In genomic region chr11:46294365-46295309, GRCh38 we compare ENCODE assay signal across 9 cellular contexts. TPM values are rescaled to one million over a fixed set of nuclear protein-coding genes. Genes with fewer than 3 reads are reported as not detected.
DNase-seq lines count a peak whose midpoint lies in the region; ATAC-seq, FAIRE-seq and TF ChIP-seq lines count a peak whose summit lies in the region.
"Had no signal": no experiment of that assay in that cellular context is flagged by ENCODE, and none has a peak within 500 bp of the region (broad histone marks: within the 10 kb centered on the region; RNA-seq: fewer than 3 reads in every experiment).

No MANE protein-coding gene starts in this region.

- no peaks in the 10 kb centered on the region for H3K79me2 ChIP-seq in GM12878 (ENCODE audit: control insufficient read depth, insufficient read depth, low read length)

- intact Hi-C loops in cardiac septum (cut with DNase I), result no loop called here
- intact Hi-C loops in GM12878 (cut with micrococcal nuclease; ENCODE audit: unreplicated experiment), result no loop called here
- intact Hi-C loops in left lung (cut with DNase I), result no loop called here

- no peak for FAIRE-seq in GM12878 (lab: Jason Lieb, UNC)
- no peak for FAIRE-seq in urothelium cell line (lab: Jason Lieb, UNC)

- TF ChIP-seq POLR2A in GM12878 (IDR thresholded peaks at IDR 0.05; ENCODE audit: low read depth, low read length), result no peak
- no peak for TF ChIP-seq POLR2A in erythroblast (IDR thresholded peaks at IDR 0.05; ENCODE audit: low read length)

- no peaks in the 10 kb centered on the region for H3K27me3 ChIP-seq in cardiac muscle cell
- H3K27me3 ChIP-seq in GM12878 (replicated peaks in 1 of 2; ENCODE audit: control insufficient read depth in 2 of 2, insufficient read depth in 2 of 2, low read length in 1 of 2), result no peaks in the 10 kb centered on the region; a peak in 2 of 4 replicates
- H3K27me3 ChIP-seq in left lung, result peaks cover 0 to 33% of the 10 kb centered on the region in 2 donors

- peak overlapping the region; percentile 28 for H3K4me3 ChIP-seq in cardiac muscle cell
- peak overlapping the region; percentile 54; the same call in 1 of the 2 replicates for H3K4me3 ChIP-seq in GM12878
- H3K4me3 ChIP-seq in left lung, result peak overlapping the region; percentile 40 to 48

- 65% methylated on average over 22 of the region's 24 CpGs for WGBS in GM12878 (ENCODE audit: insufficient coverage, insufficient replicate concordance, low lambda C conversion rate, missing lambda C conversion rate)

- DNase-seq in cardiac muscle cell (ENCODE audit: low read depth in 1 of 2, low spot score in 1 of 2) (peak; percentile 59 to 88), cardiac septum (ENCODE audit: low spot score) (no peak), GM12878 (ENCODE audit: low read depth, low spot score) (no peak), left lung (peak; percentile 67 to 75), urothelium cell line (ENCODE audit: low spot score) (peak; percentile 68), erythroblast (lab: John Stamatoyannopoulos, UW) (no peak)

- H4K20me1 ChIP-seq in GM12878 (ENCODE audit: control insufficient read depth, insufficient read depth), result no peaks in the 10 kb centered on the region

- H3K27ac ChIP-seq in cardiac muscle cell, result peak overlapping the region; percentile 72
- no peak overlapping the region for H3K27ac ChIP-seq in GM12878 (ENCODE audit: control insufficient read depth, insufficient read depth)
- peak overlapping the region; percentile 11 to 56 for H3K27ac ChIP-seq in left lung
- H3K27ac ChIP-seq: epithelial cell of prostate had no signal

- SMC1A ChIA-PET in GM12878 (lab: Charles Lee; ENCODE audit: uncharacterized antibody, unreplicated experiment), result interaction anchor here (1.2 kb wide), 1 partner anchor 8 kb away, joined by 3 read pairs; no protein-coding TSS in a partner anchor

- BruUV-seq in GM12878 (replicated peaks; lab: Mats Ljungman, UMichigan), result no TSS peak

- RAD21 ChIA-PET in GM12878 (lab: Charles Lee; ENCODE audit: unreplicated experiment), result interaction anchor here (1.0 to 3.1 kb wide), 3 partner anchors 14 to 51 kb away, joined by 4 to 15 read pairs (median 4); no protein-coding TSS in a partner anchor

- in situ Hi-C loops in GM12878 (cut with MboI), result no loop called here

- H2AFZ ChIP-seq in GM12878 (ENCODE audit: control insufficient read depth, low read depth, low read length), result no peak overlapping the region

- H3K4me2 ChIP-seq in GM12878 (ENCODE audit: control insufficient read depth, insufficient read depth), result peak overlapping the region; percentile 66

- no peak for ATAC-seq in GM12878
- ATAC-seq in left lung, result peak; percentile 57
- no peak for ATAC-seq in HG03565 (IDR thresholded peaks at IDR 0.05; ENCODE audit: unreplicated experiment)
- no peak for ATAC-seq in activated CD4-positive, CD25-positive, alpha-beta regulatory T cell treated with anti-CD3 and anti-CD28 coated beads, Interleukin-2, amount 50 U/mL, for 24 hours

- TF ChIP-seq CTCF in cardiac muscle cell (IDR thresholded peaks at IDR 0.05; ENCODE audit: low read depth, low read length) (no peak), GM12878 (IDR thresholded peaks at IDR 0.05 in 2 of 3, conservative IDR thresholded peaks at IDR 0.05 in 1 of 3; ENCODE audit: control insufficient read depth in 2 of 3, extremely low read depth in 1 of 3, insufficient read depth in 1 of 3, low read depth in 3 of 3, low read length in 3 of 3) (no peak), left lung (IDR thresholded peaks at IDR 0.05) (no peak)

- H3K4me1 ChIP-seq in cardiac muscle cell (ENCODE audit: low read depth) (peaks cover 34% of the 10 kb centered on the region), GM12878 (ENCODE audit: control insufficient read depth, insufficient read depth, low read length) (peaks cover 14% of the 10 kb centered on the region), left lung (peaks cover 52 to 62% of the 10 kb centered on the region in 2 donors)

- no peaks in the 10 kb centered on the region for H3K36me3 ChIP-seq in cardiac muscle cell
- no peaks in the 10 kb centered on the region for H3K36me3 ChIP-seq in GM12878 (ENCODE audit: control insufficient read depth in 2 of 2, insufficient read depth in 2 of 2, low read length in 1 of 2)
- H3K36me3 ChIP-seq in left lung, result no peaks in the 10 kb centered on the region

- no peak for TF ChIP-seq RAD21 in GM12878 (IDR thresholded peaks at IDR 0.05; ENCODE audit: insufficient read depth, low read depth, low read length)

- H3K9ac ChIP-seq in GM12878 (ENCODE audit: control insufficient read depth, insufficient read depth, low read length), result no peak overlapping the region

- POLR2A ChIA-PET in GM12878 (lab: Charles Lee), result no interaction called here

- TF ChIP-seq EP300 in GM12878 (IDR thresholded peaks at IDR 0.05; ENCODE audit: borderline replicate concordance in 1 of 2, control insufficient read depth in 1 of 2, low read depth in 2 of 2, low read length in 2 of 2), result no peak

- H3K9me3 ChIP-seq in cardiac muscle cell (ENCODE audit: low read depth), result no peaks in the 10 kb centered on the region
- H3K9me3 ChIP-seq in GM12878 (replicated peaks; ENCODE audit: control insufficient read depth, insufficient read depth, low read length), result no peaks in the 10 kb centered on the region
- no peaks in the 10 kb centered on the region for H3K9me3 ChIP-seq in left lung

- CTCF ChIA-PET in GM12878 (lab: Yijun Ruan, JAX), result interaction anchor here (0.7 to 2.4 kb wide), 6 partner anchors 13 to 55 kb away, joined by 3 to 9 read pairs (median 4); partner anchors contain the start of gene CREB3L1

TF ChIP-seq in GM12878, 131 proteins besides CTCF, POLR2A, EP300 and RAD21:
- TF ChIP-seq POU2F2 (IDR thresholded peaks at IDR 0.05; ENCODE audit: borderline replicate concordance, low read depth, low read length) (no peak), ZBTB33 (IDR thresholded peaks at IDR 0.05) (no peak)

RNA-seq across cellular contexts. Expression of gene CREB3L1, which starts 17.2 kb away (rescaled TPM):
- total RNA-seq in cardiac muscle cell (3.8 and 4.3 TPM in 2 replicates), cardiac septum (8.6 TPM), GM12878 (2014; rRNA removed) (0.11 and 1.2 TPM in 2 replicates), GM12878 (2014; rRNA removed; fragmentation: Illumina TruSeq; extraction: Trizol) (0.04 TPM in 1 of 2 replicates, not detected in the other), GM12878 (2021) (1.0 and 1.4 TPM in 2 replicates), left lung (10 to 100 TPM; 40.5 to 59.3 TPM)
- polyA plus RNA-seq in cardiac muscle cell (11.7 and 14.1 TPM in 2 replicates), GM12878 (2011; rRNA removed) (0.18 and 0.26 TPM in 2 replicates), GM12878 (2014; fragmentation: Illumina TruSeq; extraction: Trizol) (0.25 and 0.28 TPM in 2 replicates), GM12878 (2014; fragmentation: Nextera tagmentation; extraction: Ambion mirVana) (under 1 TPM; 0.03 to 0.13 TPM), GM12878 (2014; rRNA removed) (0.20 and 0.28 TPM in 2 replicates), GM12878 (2016; fragmentation: Nextera tagmentation; extraction: Ambion mirVana) (under 1 TPM; 0.24 to 0.27 TPM)
- total RNA-seq in GM12878 (2013; cell fraction: nucleolus; rRNA removed), result 3.5 and 4.3 TPM in 2 replicates
- polyA plus RNA-seq in GM12878 (2011; ENCODE audit: low read depth), result 0.91 TPM
- polyA plus RNA-seq in GM12878 (2011; cell fraction: cytosol; rRNA removed), result 0.20 and 0.30 TPM in 2 replicates
- 0.37 and 0.75 TPM in 2 replicates for polyA plus RNA-seq in GM12878 (2011; cell fraction: nucleus; rRNA removed)
- 2.7 and 3.3 TPM in 2 replicates for polyA plus RNA-seq in GM12878 (2012)
- 0.31 and 0.37 TPM in 2 replicates for polyA minus RNA-seq in GM12878 (2011; rRNA and poly(A)+ RNA removed)
- 0.94 and 2.4 TPM in 2 replicates for polyA minus RNA-seq in GM12878 (2011; cell fraction: cytosol; rRNA and poly(A)+ RNA removed)
- 0.36 and 0.67 TPM in 2 replicates for polyA minus RNA-seq in GM12878 (2011; cell fraction: nucleus; rRNA and poly(A)+ RNA removed)

RNA-seq across cellular contexts. Expression of gene DGKZ, which starts 52.6 kb away (rescaled TPM):
- 81.8 TPM in 2 replicates for total RNA-seq in cardiac muscle cell
- polyA plus RNA-seq in cardiac muscle cell, result 48.3 and 48.5 TPM in 2 replicates
- 66.8 TPM for total RNA-seq in cardiac septum
- 125 and 130 TPM in 2 replicates for total RNA-seq in GM12878 (2013; cell fraction: nucleolus; rRNA removed)
- 59.0 and 67.4 TPM in 2 replicates for total RNA-seq in GM12878 (2014; rRNA removed)
- 17.5 and 22.3 TPM in 2 replicates for total RNA-seq in GM12878 (2014; rRNA removed; fragmentation: Illumina TruSeq; extraction: Trizol)
- total RNA-seq in GM12878 (2021), result 69.3 and 78.4 TPM in 2 replicates
- 16.5 TPM for polyA plus RNA-seq in GM12878 (2011; ENCODE audit: low read depth)
- 16.5 and 35.2 TPM in 2 replicates for polyA plus RNA-seq in GM12878 (2011; rRNA removed)
- 68.4 and 86.8 TPM in 2 replicates for polyA plus RNA-seq in GM12878 (2011; cell fraction: cytosol; rRNA removed)
- polyA plus RNA-seq in GM12878 (2011; cell fraction: nucleus; rRNA removed), result 403 and 444 TPM in 2 replicates
- polyA plus RNA-seq in GM12878 (2012), result 43.3 and 52.1 TPM in 2 replicates
- 8.3 and 29.0 TPM in 2 replicates for polyA plus RNA-seq in GM12878 (2014; fragmentation: Illumina TruSeq; extraction: Trizol)
- polyA plus RNA-seq in GM12878 (2014; fragmentation: Nextera tagmentation; extraction: Ambion mirVana), result 1 to 10 TPM in 1 of 2 experiments, under 1 TPM in 1; 0.50 to 1.6 TPM
- polyA plus RNA-seq in GM12878 (2014; rRNA removed), result 68.4 and 78.5 TPM in 2 replicates
- polyA plus RNA-seq in GM12878 (2016; fragmentation: Nextera tagmentation; extraction: Ambion mirVana), result 10 to 100 TPM; 43.7 to 44.6 TPM
- 36.9 and 81.4 TPM in 2 replicates for polyA minus RNA-seq in GM12878 (2011; rRNA and poly(A)+ RNA removed)
- polyA minus RNA-seq in GM12878 (2011; cell fraction: cytosol; rRNA and poly(A)+ RNA removed), result 26.5 and 41.5 TPM in 2 replicates
- 67.3 and 115 TPM in 2 replicates for polyA minus RNA-seq in GM12878 (2011; cell fraction: nucleus; rRNA and poly(A)+ RNA removed)
- 10 to 100 TPM; 40.5 to 65.1 TPM for total RNA-seq in left lung

Comparison
In these comparisons a context has a peak if more than half of its experiments do, and no peak if none do; other contexts are left out.
1. DNase-seq: peak in cardiac muscle cell (2 of 2), left lung (2 of 2) and urothelium cell line (single experiment); none in cardiac septum (single experiment), GM12878 (single experiment) and erythroblast (0 of 2).
2. Peak in every context shown above with its lines, with median percentiles within 50 percentile points of each other: H3K4me3 ChIP-seq.